8 cellular contexts compared by ENCODE assay signal in genomic region chr6:31497595-31498476, GRCh38. TPM values are rescaled to one million over a fixed set of nuclear protein-coding genes. Genes with fewer than 3 reads are reported as not detected.
A peak's percentile ranks its signal among the peaks of the same experiment; 100 is the strongest.
DNase-seq lines count a peak whose midpoint lies in the region; ATAC-seq lines count a peak whose summit lies in the region.

MICB (plus strand) TSS chr6:31498145; CDS start chr6:31498194, 49 bp downstream.

- H3K27ac ChIP-seq in GM23248 (peak within 1 kb of the TSS; percentile 30), caudate nucleus (ENCODE audit: low read depth, low read length) (peak within 1 kb of the TSS; percentile 70)

- DNase-seq in DMS53 treated with DMSO at 0.1 percent for 48 hours (lab: John Stamatoyannopoulos, UW; ENCODE audit: unreplicated experiment) (peak; percentile 89), GM23248 (peak; percentile 90), NCI-H1048 (lab: John Stamatoyannopoulos, UW) (peak; percentile 74), caudate nucleus (lab: John Stamatoyannopoulos, UW) (peak in 33 of 61 donors; percentile 4 to 54 (median 23)), iris pigment epithelial cell (ENCODE audit: low read depth) (peak; percentile 91)
- DNase-seq in activated CD4-positive, CD25-positive, alpha-beta regulatory T cell (lab: John Stamatoyannopoulos, UW) = peak; percentile 58 to 63 (median 62)
- peak; percentile 92 for DNase-seq in stimulated activated CD4-positive, alpha-beta T cell treated with anti-CD3 and anti-CD28 coated beads, Interleukin-15, amount 100 ng/mL, for 24 hours

- peak within 1 kb of the TSS; percentile 91 for H3K4me3 ChIP-seq in GM23248

- peaks cover 49% of the 10 kb centered on the region for H3K79me2 ChIP-seq in GM23248 (ENCODE audit: insufficient read depth)

- H2AFZ ChIP-seq in GM23248 = peak within 1 kb of the TSS; percentile 83

- 3 to 5% methylated on average over 48 to 59 of the region's 61 CpGs for WGBS in GM23248 (ENCODE audit: low coverage in 1 of 2, low lambda C conversion rate in 2 of 2, missing lambda C conversion rate in 2 of 2), 2 experiments

- no peaks in the 10 kb centered on the region for H4K20me1 ChIP-seq in GM23248 (ENCODE audit: insufficient read depth)

- peaks cover 9% of the 10 kb centered on the region for H3K4me1 ChIP-seq in GM23248 (ENCODE audit: insufficient read depth)

- no peaks in the 10 kb centered on the region for H3K36me3 ChIP-seq in GM23248 (ENCODE audit: low read depth)

- H3K9me2 ChIP-seq in GM23248 (ENCODE audit: insufficient read depth) = no peaks in the 10 kb centered on the region

- in situ Hi-C loops in GM23248 (cut with MboI) = loop anchor here (10.0 kb wide), 1 partner anchor 97 kb away; the partner anchor contains the start of gene NCR3

- H3K4me2 ChIP-seq in GM23248 (ENCODE audit: unreplicated experiment) = peak within 1 kb of the TSS; percentile 99

- no peaks in the 10 kb centered on the region for H3K27me3 ChIP-seq in GM23248 (replicated peaks; ENCODE audit: insufficient read depth)

- peak within 1 kb of the TSS; percentile 72 for H3K9ac ChIP-seq in GM23248

- no peaks in the 10 kb centered on the region for H3K9me3 ChIP-seq in GM23248 (ENCODE audit: low read depth)

- no peak for ATAC-seq in GM19455 (IDR thresholded peaks at IDR 0.05; ENCODE audit: unreplicated experiment)

- H3F3A ChIP-seq in GM23248 (ENCODE audit: insufficient read depth) = peaks cover 25% of the 10 kb centered on the region

RNA-seq across cellular contexts. Expression of gene MICB, which starts in this region (rescaled TPM):
- total RNA-seq in GM23248 (2014; rRNA removed; shearing (Covaris generic)) = 4.1 and 4.9 TPM in 2 replicates
- polyA plus RNA-seq in GM23248 (2016; fragmentation: Nextera tagmentation; extraction: Ambion mirVana) = 3.7 and 4.2 TPM in 2 replicates

Comparison
In these comparisons a context has a peak if more than half of its experiments do, and no peak if none do; other contexts are left out.
1. DNase-seq: peak in every context shown above with its lines; median percentile 92 in stimulated activated CD4-positive, alpha-beta T cell treated with anti-CD3 and anti-CD28 coated beads, Interleukin-15, amount 100 ng/mL, for 24 hours; 91 in iris pigment epithelial cell; 90 in GM23248; 89 in DMS53 treated with DMSO at 0.1 percent for 48 hours; 74 in NCI-H1048; 62 in activated CD4-positive, CD25-positive, alpha-beta regulatory T cell; 23 in caudate nucleus.